8 cellular contexts compared by ENCODE assay signal in genomic region chr2:190648289-190649034, GRCh38. TPM values are rescaled to one million over a fixed set of nuclear protein-coding genes. Genes with fewer than 3 reads are reported as not detected.
DNase-seq lines count a peak whose midpoint lies in the region; TF ChIP-seq lines count a peak whose summit lies in the region.

No MANE protein-coding gene starts in this region.

- H3K9ac ChIP-seq in GM23248 (peak overlapping the region; percentile 76), subcutaneous abdominal adipose tissue (ENCODE audit: low read length in 5 of 5) (peak overlapping the region; percentile 40 to 90 (median 86))

- H2AFZ ChIP-seq in GM23248: peak overlapping the region; percentile 83

- no peaks in the 10 kb centered on the region for H4K20me1 ChIP-seq in GM23248 (ENCODE audit: insufficient read depth)

- H3K27me3 ChIP-seq in GM23248 (replicated peaks; ENCODE audit: insufficient read depth) (no peaks in the 10 kb centered on the region), neutrophil (no peaks in the 10 kb centered on the region), subcutaneous abdominal adipose tissue (ENCODE audit: control insufficient read depth in 5 of 5, insufficient read depth in 4 of 5, low read length in 5 of 5) (no peaks in the 10 kb centered on the region)

- H3K36me3 ChIP-seq in GM23248 (ENCODE audit: low read depth) (no peaks in the 10 kb centered on the region), neutrophil (no peaks in the 10 kb centered on the region), subcutaneous abdominal adipose tissue (ENCODE audit: control insufficient read depth in 5 of 5, insufficient read depth in 5 of 5, low read length in 5 of 5) (no peaks in the 10 kb centered on the region)

- DNase-seq in EH (ENCODE audit: low read depth): peak; percentile 87
- DNase-seq in GM23248: peak; percentile 90
- peak; percentile 78 for DNase-seq in LHCN-M2 (ENCODE audit: low read depth)
- DNase-seq in SHP77 (lab: John Stamatoyannopoulos, UW): peak; percentile 76 to 92
- peak; percentile 82 for DNase-seq in activated gamma-delta T cell treated with anti-CD3 and anti-CD28 coated beads, Interleukin-2, amount 50 U/mL, for 16 hours (ENCODE audit: low read depth)
- DNase-seq in foreskin melanocyte: peak; percentile 65

- peak overlapping the region; percentile 80 for H3K4me2 ChIP-seq in GM23248 (ENCODE audit: unreplicated experiment)

- WGBS in GM23248 (ENCODE audit: low coverage in 1 of 2, low lambda C conversion rate in 2 of 2, missing lambda C conversion rate in 2 of 2), 2 experiments: 1 to 2% methylated on average over 17 to 78 of the region's 78 CpGs

- H3K9me3 ChIP-seq in GM23248 (ENCODE audit: low read depth) (no peaks in the 10 kb centered on the region), neutrophil (no peaks in the 10 kb centered on the region), subcutaneous abdominal adipose tissue (ENCODE audit: control insufficient read depth in 5 of 5, low read length in 5 of 5) (no peaks in the 10 kb centered on the region)

- TF ChIP-seq CTCF in neutrophil (IDR thresholded peaks at IDR 0.05): peak; percentile 10

- H3K4me3 ChIP-seq in GM23248 (peak overlapping the region; percentile 71), neutrophil (ENCODE audit: low read depth in 1 of 2, low read length in 1 of 2) (peak overlapping the region; percentile 76 to 85), subcutaneous abdominal adipose tissue (ENCODE audit: low read depth in 1 of 5, low read length in 5 of 5) (peak overlapping the region; percentile 68 to 79 (median 76))

- H3K27ac ChIP-seq in GM23248 (peak overlapping the region; percentile 73), neutrophil (peak overlapping the region; percentile 97), subcutaneous abdominal adipose tissue (ENCODE audit: low read depth, low read length) (peak overlapping the region; percentile 91)

- H3K79me2 ChIP-seq in GM23248 (ENCODE audit: insufficient read depth): peaks cover 37% of the 10 kb centered on the region

- peaks cover 30% of the 10 kb centered on the region for H3F3A ChIP-seq in GM23248 (ENCODE audit: insufficient read depth)

- in situ Hi-C loops in GM23248 (cut with MboI): no loop called here

- H3K9me2 ChIP-seq in GM23248 (ENCODE audit: insufficient read depth): no peaks in the 10 kb centered on the region

- H3K4me1 ChIP-seq in GM23248 (ENCODE audit: insufficient read depth) (peaks cover 39% of the 10 kb centered on the region), neutrophil (ENCODE audit: control insufficient read depth in 1 of 2, insufficient read depth in 1 of 2, low read depth in 1 of 2, low read length in 1 of 2) (peaks cover 19 to 20% of the 10 kb centered on the region in 2 experiments), subcutaneous abdominal adipose tissue (ENCODE audit: control insufficient read depth in 5 of 5, insufficient read depth in 5 of 5, low read length in 5 of 5) (peaks cover 2 to 41% (median 24%) of the 10 kb centered on the region in 5 donors)

RNA-seq across cellular contexts. Expression of gene NAB1, which starts 0.4 kb away (rescaled TPM):
- total RNA-seq in GM23248 (2014; rRNA removed; shearing (Covaris generic)): 44.1 and 48.3 TPM in 2 replicates
- 13.0 TPM in 2 replicates for polyA plus RNA-seq in GM23248 (2016; fragmentation: Nextera tagmentation; extraction: Ambion mirVana)
- total RNA-seq in LHCN-M2 (2014; rRNA removed): 39.4 and 43.1 TPM in 2 replicates
- polyA plus RNA-seq in LHCN-M2 (2012): 8.9 TPM

Comparison
In these comparisons a context has a peak if more than half of its experiments do, and no peak if none do; other contexts are left out.
1. Peak in every context shown above with its lines: DNase-seq, H3K4me3 ChIP-seq and H3K27ac ChIP-seq.